In genomic region chr15:52529940-52530339, GRCh38 we compare ENCODE assay signal across 10 cellular contexts. TPM values are rescaled to one million over a fixed set of nuclear protein-coding genes. Genes with fewer than 3 reads are reported as not detected.
DNase-seq lines count a peak whose midpoint lies in the region; ATAC-seq, FAIRE-seq and TF ChIP-seq lines count a peak whose summit lies in the region.
"Had no signal": no experiment of that assay in that cellular context is flagged by ENCODE, and none has a peak within 500 bp of the region (broad histone marks: within the 10 kb centered on the region; RNA-seq: fewer than 3 reads in every experiment).

No MANE protein-coding gene starts in this region.

- no peaks in the 10 kb centered on the region for H3K36me3 ChIP-seq in adipocyte (ENCODE audit: control insufficient read depth, insufficient read depth, low read length, severe bottlenecking)
- no peaks in the 10 kb centered on the region for H3K36me3 ChIP-seq in kidney (ENCODE audit: control insufficient read depth in 1 of 2, insufficient read depth in 2 of 2, low read length in 2 of 2)
- H3K36me3 ChIP-seq: thyroid gland had no signal

- no peaks in the 10 kb centered on the region for H3K9me3 Mint-ChIP-seq in activated T-cell treated with anti-CD3 and anti-CD28 coated beads, Interleukin-2, amount 50 U/mL, for 24 hours

- peak overlapping the region; percentile 64 for H3K4me3 Mint-ChIP-seq in activated T-cell treated with anti-CD3 and anti-CD28 coated beads, Interleukin-2, amount 50 U/mL, for 24 hours

- H3K27ac ChIP-seq in kidney (ENCODE audit: low read depth in 2 of 2, low read length in 2 of 2) = no peak overlapping the region
- H3K27ac ChIP-seq in temporal lobe (ENCODE audit: low read depth, low read length) = peak overlapping the region; percentile 90

- H3K4me3 ChIP-seq in adipocyte (ENCODE audit: low read length) = peak overlapping the region; percentile 85
- H3K4me3 ChIP-seq in kidney (ENCODE audit: low read length in 2 of 2) = peak overlapping the region; percentile 80 to 83

- TF ChIP-seq CTCF in kidney (IDR thresholded peaks at IDR 0.05; ENCODE audit: borderline replicate concordance, extremely low read depth, insufficient read depth) (no peak), omental fat pad (IDR thresholded peaks at IDR 0.05) (no peak)

- H3K36me3 Mint-ChIP-seq in activated T-cell treated with anti-CD3 and anti-CD28 coated beads, Interleukin-2, amount 50 U/mL, for 24 hours (ENCODE audit: low read depth) = peaks cover 4% of the 10 kb centered on the region

- H3K9me3 ChIP-seq in adipocyte (ENCODE audit: control insufficient read depth, low read length) (no peaks in the 10 kb centered on the region), kidney (ENCODE audit: control insufficient read depth in 1 of 2, low read length in 2 of 2) (no peaks in the 10 kb centered on the region)
- H3K9me3 ChIP-seq: thyroid gland had no signal

- no peak for DNase-seq in activated T-cell treated with anti-CD3 and anti-CD28 coated beads, Interleukin-2, amount 50 U/mL, for 24 hours
- DNase-seq in activated T-cell treated with anti-CD3 and anti-CD28 coated beads for 4 hours = no peak
- no peak for DNase-seq in adipocyte (ENCODE audit: low read depth)
- no peak for DNase-seq in kidney
- DNase-seq in NCI-H510A (lab: John Stamatoyannopoulos, UW) = no peak
- no peak for DNase-seq in NCI-H748 treated with DMSO at 0.1 percent for 48 hours (lab: John Stamatoyannopoulos, UW)
- no peak for DNase-seq in omental fat pad (ENCODE audit: low spot score)
- DNase-seq: SIG-M5 had no signal

- no peak for ATAC-seq in omental fat pad (ENCODE audit: low FRiP score)

- FAIRE-seq in kidney (lab: Jason Lieb, UNC) = no peak

- intact Hi-C loops in kidney (cut with DNase I) = no loop called here

- H3K9ac ChIP-seq in adipocyte (ENCODE audit: low read length) = peak overlapping the region; percentile 87
- H3K9ac ChIP-seq in kidney (ENCODE audit: low read length in 2 of 2) = peak overlapping the region; percentile 56 to 68

- peak overlapping the region; percentile 82 for H3K27ac Mint-ChIP-seq in activated T-cell treated with anti-CD3 and anti-CD28 coated beads, Interleukin-2, amount 50 U/mL, for 24 hours

- peaks cover under 1% of the 10 kb centered on the region for H3K27me3 ChIP-seq in adipocyte (replicated peaks; ENCODE audit: control insufficient read depth, insufficient read depth, low read length)
- H3K27me3 ChIP-seq: thyroid gland had no signal

- peaks cover 32% of the 10 kb centered on the region for H3K4me1 Mint-ChIP-seq in activated T-cell treated with anti-CD3 and anti-CD28 coated beads, Interleukin-2, amount 50 U/mL, for 24 hours (ENCODE audit: low read depth)

- H3K27me3 Mint-ChIP-seq in activated T-cell treated with anti-CD3 and anti-CD28 coated beads, Interleukin-2, amount 50 U/mL, for 24 hours = no peaks in the 10 kb centered on the region

- H3K4me1 ChIP-seq in adipocyte (ENCODE audit: control insufficient read depth, insufficient read depth, low read length) = peaks cover 14% of the 10 kb centered on the region
- H3K4me1 ChIP-seq in kidney (ENCODE audit: control insufficient read depth in 1 of 2, insufficient read depth in 1 of 2, low read depth in 1 of 2, low read length in 2 of 2) = peaks cover 0 to 8% of the 10 kb centered on the region in 2 donors

RNA-seq across cellular contexts. Expression of gene MYO5A, which starts 1.3 kb away (rescaled TPM):
- 32.9 TPM for total RNA-seq in kidney
- 3.5 TPM for polyA plus RNA-seq in kidney (ENCODE audit: insufficient read depth, low read depth, low replicate concordance)
- 126 TPM for total RNA-seq in temporal lobe
- total RNA-seq in omental fat pad = 10 to 100 TPM; 45.5 to 81.6 (median 65.5) TPM

RNA-seq across cellular contexts. Expression of gene ARPP19, which starts 38.9 kb away (rescaled TPM):
- 160 TPM for total RNA-seq in kidney
- 43.0 TPM for polyA plus RNA-seq in kidney (ENCODE audit: insufficient read depth, low read depth, low replicate concordance)
- total RNA-seq in temporal lobe = 149 TPM
- total RNA-seq in omental fat pad = 100 to 1,000 TPM; 105 to 144 (median 131) TPM
